In genomic region chr13:68304287-68304893, GRCh38 we compare ENCODE assay signal across 7 cellular contexts.
DNase-seq lines count a peak whose midpoint lies in the region; ATAC-seq and TF ChIP-seq lines count a peak whose summit lies in the region.

No MANE protein-coding gene starts in this region.

- H3K27me3 Mint-ChIP-seq in stimulated activated naive CD8-positive, alpha-beta T cell treated with anti-CD3 and anti-CD28 coated beads, Interleukin-15, amount 100 ng/mL, for 72 hours: no peaks in the 10 kb centered on the region
- no peaks in the 10 kb centered on the region for H3K27me3 Mint-ChIP-seq in activated T-cell treated with anti-CD3 and anti-CD28 coated beads, Interleukin-2, amount 50 U/mL, for 72 hours (ENCODE audit: low read depth)

- WGBS in transverse colon (ENCODE audit: low coverage in 1 of 2), 2 donors: 0 to 19% methylated on average over 1 of the region's 1 CpG

- H3K4me3 ChIP-seq in fibroblast of lung (replicated peaks in 1 of 4; ENCODE audit: control extremely low read depth in 1 of 4, insufficient read depth in 1 of 4, low read depth in 3 of 4, low read length in 4 of 4): no peak overlapping the region
- no peak overlapping the region for H3K4me3 ChIP-seq in transverse colon

- TF ChIP-seq EP300 in transverse colon (IDR thresholded peaks at IDR 0.05; ENCODE audit: low read depth): no peak

- H3K4me1 ChIP-seq in fibroblast of lung (ENCODE audit: control insufficient read depth, extremely low read depth, insufficient read depth, low read length): no peaks in the 10 kb centered on the region
- H3K4me1 ChIP-seq in transverse colon: no peaks in the 10 kb centered on the region

- H2AFZ ChIP-seq in fibroblast of lung (ENCODE audit: low read length): no peak overlapping the region

- intact Hi-C loops in transverse colon (cut with DNase I; ENCODE audit: low total_unique reads): no loop called here

- no peaks in the 10 kb centered on the region for H3K79me2 ChIP-seq in fibroblast of lung (ENCODE audit: control insufficient read depth, insufficient read depth, low read length)

- peak; percentile 77 for ATAC-seq in HG02759 (IDR thresholded peaks at IDR 0.05; ENCODE audit: unreplicated experiment)
- ATAC-seq in stimulated activated naive CD8-positive, alpha-beta T cell treated with anti-CD3 and anti-CD28 coated beads, Interleukin-15, amount 100 ng/mL, for 72 hours: no peak
- no peak for ATAC-seq in activated T-cell treated with anti-CD3 and anti-CD28 coated beads, Interleukin-2, amount 50 U/mL, for 72 hours (replicated peaks in 1 of 2)

- no peaks in the 10 kb centered on the region for H3K9me3 ChIP-seq in fibroblast of lung (ENCODE audit: control insufficient read depth, insufficient read depth, low read depth, low read length)
- no peaks in the 10 kb centered on the region for H3K9me3 ChIP-seq in transverse colon

- H3K27me3 ChIP-seq in fibroblast of lung (ENCODE audit: control insufficient read depth, insufficient read depth, low read length) (no peaks in the 10 kb centered on the region), transverse colon (no peaks in the 10 kb centered on the region)

- H3K9me3 Mint-ChIP-seq in stimulated activated naive CD8-positive, alpha-beta T cell treated with anti-CD3 and anti-CD28 coated beads, Interleukin-15, amount 100 ng/mL, for 72 hours: peaks cover 13 to 19% of the 10 kb centered on the region in 2 donors
- H3K9me3 Mint-ChIP-seq in activated T-cell treated with anti-CD3 and anti-CD28 coated beads, Interleukin-2, amount 50 U/mL, for 72 hours: peaks cover 3 to 8% of the 10 kb centered on the region in 2 donors

- in situ Hi-C loops in GM13977 (cut with MboI; ENCODE audit: low pct_unique_long_range_greater_than_20kb, low sequenced_read_pairs, unreplicated experiment): no loop called here
- in situ Hi-C loops in transverse colon (cut with MboI; ENCODE audit: low pct_ligation_motif_present in 1 of 4, low pct_unique_long_range_greater_than_20kb in 1 of 4, low sequenced_read_pairs in 3 of 4): no loop called here

- H3K27ac ChIP-seq in fibroblast of lung (ENCODE audit: insufficient read depth, low read length) (no peak overlapping the region), transverse colon (no peak overlapping the region)

- H3K36me3 Mint-ChIP-seq in activated T-cell treated with anti-CD3 and anti-CD28 coated beads, Interleukin-2, amount 50 U/mL, for 72 hours (ENCODE audit: insufficient read depth in 2 of 2): no peaks in the 10 kb centered on the region

- no peaks in the 10 kb centered on the region for H3K4me1 Mint-ChIP-seq in stimulated activated naive CD8-positive, alpha-beta T cell treated with anti-CD3 and anti-CD28 coated beads, Interleukin-15, amount 100 ng/mL, for 72 hours
- H3K4me1 Mint-ChIP-seq in activated T-cell treated with anti-CD3 and anti-CD28 coated beads, Interleukin-2, amount 50 U/mL, for 72 hours (ENCODE audit: low read depth): no peaks in the 10 kb centered on the region

- TF ChIP-seq CTCF in GM13977 (IDR thresholded peaks at IDR 0.05; ENCODE audit: extremely low read depth, insufficient read depth, missing control alignments) (peak; percentile 69), fibroblast of lung (conservative IDR thresholded peaks at IDR 0.05 in 1 of 2, IDR thresholded peaks at IDR 0.05 in 1 of 2; ENCODE audit: low read depth in 1 of 2, low read length in 2 of 2) (peak in 1 of 2 donors; percentile 68), transverse colon (IDR thresholded peaks at IDR 0.05) (peak in 4 of 5 experiments; percentile 38 to 52 (median 41))

- no peak for TF ChIP-seq POLR2A in transverse colon (IDR thresholded peaks at IDR 0.05)

- H3K4me2 ChIP-seq in fibroblast of lung (ENCODE audit: extremely low read depth, insufficient read depth, low read length): no peak overlapping the region

- H3K27ac Mint-ChIP-seq in stimulated activated naive CD8-positive, alpha-beta T cell treated with anti-CD3 and anti-CD28 coated beads, Interleukin-15, amount 100 ng/mL, for 72 hours: no peak overlapping the region
- H3K27ac Mint-ChIP-seq in activated T-cell treated with anti-CD3 and anti-CD28 coated beads, Interleukin-2, amount 50 U/mL, for 72 hours: no peak overlapping the region

- DNase-seq in GM13977 (ENCODE audit: low spot score) (peak; percentile 17), NCI-H69 (lab: John Stamatoyannopoulos, UW) (peak; percentile 65), fibroblast of lung (ENCODE audit: low read depth in 2 of 2) (peak; percentile 23 to 39), transverse colon (no peak)
- no peak for DNase-seq in stimulated activated naive CD8-positive, alpha-beta T cell treated with anti-CD3 and anti-CD28 coated beads, Interleukin-15, amount 100 ng/mL, for 72 hours
- no peak for DNase-seq in activated T-cell treated with anti-CD3 and anti-CD28 coated beads, Interleukin-2, amount 50 U/mL, for 72 hours

- no peak overlapping the region for H3K9ac ChIP-seq in fibroblast of lung (ENCODE audit: insufficient read depth, low read length)

- no peaks in the 10 kb centered on the region for H4K20me1 ChIP-seq in fibroblast of lung (ENCODE audit: control insufficient read depth, extremely low read depth, insufficient read depth, low read length)

- H3K36me3 ChIP-seq in fibroblast of lung (ENCODE audit: control insufficient read depth, insufficient read depth, low read length) (no peaks in the 10 kb centered on the region), transverse colon (no peaks in the 10 kb centered on the region)

- no peak overlapping the region for H3K4me3 Mint-ChIP-seq in stimulated activated naive CD8-positive, alpha-beta T cell treated with anti-CD3 and anti-CD28 coated beads, Interleukin-15, amount 100 ng/mL, for 72 hours
- no peak overlapping the region for H3K4me3 Mint-ChIP-seq in activated T-cell treated with anti-CD3 and anti-CD28 coated beads, Interleukin-2, amount 50 U/mL, for 72 hours

Comparison
In these comparisons a context has a peak if more than half of its experiments do, and no peak if none do; other contexts are left out.
1. DNase-seq: peak in GM13977 (single experiment), NCI-H69 (single experiment) and fibroblast of lung (2 of 2); none in transverse colon (single experiment), stimulated activated naive CD8-positive, alpha-beta T cell treated with anti-CD3 and anti-CD28 coated beads, Interleukin-15, amount 100 ng/mL, for 72 hours (0 of 2) and activated T-cell treated with anti-CD3 and anti-CD28 coated beads, Interleukin-2, amount 50 U/mL, for 72 hours (0 of 2).